Comparison of ENCODE assay signal across 11 cellular contexts in the genomic region with DNA sequence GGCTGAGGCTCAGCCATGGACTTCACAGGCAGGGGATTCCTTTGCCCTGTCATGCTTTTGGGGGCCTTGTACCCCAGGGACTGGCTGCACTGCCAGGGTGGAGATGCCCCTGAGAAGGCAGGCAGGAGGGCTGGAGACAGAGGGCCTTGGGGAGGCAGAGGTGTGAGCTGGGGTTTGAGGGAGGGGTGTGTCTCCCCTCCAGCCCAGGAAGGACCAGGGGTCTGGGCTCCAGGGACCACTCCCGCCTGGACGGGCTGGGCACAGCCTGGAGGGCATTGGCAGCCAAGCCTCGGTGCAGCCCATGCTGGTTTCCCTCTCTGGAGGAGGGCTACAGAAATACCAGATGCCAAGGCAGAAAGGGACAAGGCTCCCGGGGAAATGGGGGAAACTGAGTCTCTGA. TPM values are rescaled to one million over a fixed set of nuclear protein-coding genes. Genes with fewer than 3 reads are reported as not detected.
"Had no signal": no experiment of that assay in that cellular context is flagged by ENCODE, and none has a peak within 500 bp of the region (broad histone marks: within the 10 kb centered on the region; RNA-seq: fewer than 3 reads in every experiment).

No MANE protein-coding gene starts in this region.

- H3K27ac ChIP-seq: HL-60 had no signal

- FAIRE-seq: H1, H54, K562 had no signal

- DNase-seq: H9, HFFc6, IMR-90, KG1 had no signal

- H2AFZ ChIP-seq: GM23338 had no signal

- H3K4me3 Mint-ChIP-seq: GM23338, H9, HFFc6 had no signal

- H3K9me3 Mint-ChIP-seq: HFFc6 had no signal

- H3K27ac Mint-ChIP-seq: GM23338, H9, HFFc6 had no signal

- H3K4me2 ChIP-seq: GM23338 had no signal

- ATAC-seq: GM23338, HCT116, K562 had no signal

- H3K4me3 ChIP-seq: GM23338, K562 had no signal

RNA-seq across cellular contexts. Expression of a gene that starts 30.0 kb away (rescaled TPM):
- total RNA-seq: HT1080, K562 had no signal
- polyA plus RNA-seq: K562 had no signal
